In the genomic region with DNA sequence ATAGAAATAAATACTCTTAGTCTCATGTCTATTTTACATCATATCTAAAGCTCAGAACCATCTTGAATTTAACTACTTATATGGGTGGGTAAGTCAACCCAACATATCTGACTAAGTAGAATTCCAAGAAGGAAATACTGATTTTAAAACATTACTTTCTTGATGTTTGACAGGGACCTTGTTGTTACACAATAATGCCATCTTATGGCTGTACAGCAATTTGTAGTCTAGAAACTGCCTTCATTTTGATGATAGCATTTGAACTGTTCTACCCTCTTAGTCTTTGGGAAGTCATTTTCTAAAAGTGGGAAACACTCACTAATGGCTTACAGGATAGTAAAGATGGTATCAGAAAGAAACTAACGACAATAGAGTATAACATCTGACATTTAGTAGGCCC, we compare ENCODE assay signal across 22 cellular contexts.
"Had no signal": no experiment of that assay in that cellular context is flagged by ENCODE, and none has a peak within 500 bp of the region (broad histone marks: within the 10 kb centered on the region; RNA-seq: fewer than 3 reads in every experiment).

No MANE protein-coding gene starts in this region.

- H3K36me3 ChIP-seq: esophagus squamous epithelium, gastroesophageal sphincter, left ventricle myocardium inferior, lower lobe of right lung, suprapubic skin, thyroid gland had no signal

- H3K4me1 ChIP-seq: esophagus squamous epithelium, gastroesophageal sphincter, left ventricle myocardium inferior, lower lobe of right lung, suprapubic skin, thyroid gland had no signal

- H3K9me3 ChIP-seq: esophagus squamous epithelium, gastroesophageal sphincter, left ventricle myocardium inferior, lower lobe of right lung, suprapubic skin, thyroid gland had no signal

- H3K4me3 Mint-ChIP-seq: immature natural killer cell; memory B cell; mesothelial cell of epicardium; natural killer cell treated with Interleukin-12 subunit alpha and Interleukin-12 subunit beta and Interleukin-15 and Interleukin-18, amount 100 ng/mL, for 72 hours; type B pancreatic cell had no signal

- H3K27ac Mint-ChIP-seq: immature natural killer cell; memory B cell; mesothelial cell of epicardium; natural killer cell treated with Interleukin-12 subunit alpha and Interleukin-12 subunit beta and Interleukin-15 and Interleukin-18, amount 100 ng/mL, for 72 hours; type B pancreatic cell had no signal

- H3K36me3 Mint-ChIP-seq: immature natural killer cell; memory B cell; natural killer cell treated with Interleukin-12 subunit alpha and Interleukin-12 subunit beta and Interleukin-15 and Interleukin-18, amount 100 ng/mL, for 72 hours; type B pancreatic cell had no signal

- H3K27ac ChIP-seq: esophagus squamous epithelium, gastroesophageal sphincter, left ventricle myocardium inferior, lower lobe of right lung, suprapubic skin, thyroid gland had no signal

- H3K27me3 ChIP-seq: esophagus squamous epithelium, gastroesophageal sphincter, suprapubic skin, thyroid gland had no signal

- H3K4me2 ChIP-seq: smooth muscle cell had no signal

- H3K4me1 Mint-ChIP-seq: immature natural killer cell, memory B cell had no signal

- FAIRE-seq: urothelium cell line had no signal

- ATAC-seq: gastroesophageal sphincter; left cardiac atrium; lower lobe of right lung; natural killer cell treated with Interleukin-12 subunit alpha and Interleukin-12 subunit beta and Interleukin-15 and Interleukin-18, amount 100 ng/mL, for 72 hours had no signal

- DNase-seq: dermis blood vessel endothelial cell; esophagus squamous epithelium; foreskin fibroblast; glutamatergic neuron; immature natural killer cell; kidney; left cardiac atrium; left ventricle myocardium inferior; lower lobe of right lung; occipital lobe; posterior cingulate gyrus; stimulated activated CD4-positive, alpha-beta T cell treated with anti-CD3 and anti-CD28 coated beads, Interleukin-2, amount 100 ng/mL, for 48 hours; stimulated activated naive CD4-positive, alpha-beta T cell treated with Interleukin-2 at 50 U/mL for 16 hours; thyroid gland had no signal

- H3K27me3 Mint-ChIP-seq: memory B cell; natural killer cell treated with Interleukin-12 subunit alpha and Interleukin-12 subunit beta and Interleukin-15 and Interleukin-18, amount 100 ng/mL, for 72 hours; type B pancreatic cell had no signal

- H3K4me3 ChIP-seq: esophagus squamous epithelium, gastroesophageal sphincter, left ventricle myocardium inferior, lower lobe of right lung, smooth muscle cell, suprapubic skin, thyroid gland had no signal
